ENCODE assay signal across 18 cellular contexts in genomic region chr18:36399055-36399454, GRCh38.
DNase-seq lines count a peak whose midpoint lies in the region; ATAC-seq and TF ChIP-seq lines count a peak whose summit lies in the region.
"Had no signal": no experiment of that assay in that cellular context is flagged by ENCODE, and none has a peak within 500 bp of the region (broad histone marks: within the 10 kb centered on the region; RNA-seq: fewer than 3 reads in every experiment).

No MANE protein-coding gene starts in this region.

- peaks cover 10% of the 10 kb centered on the region for H3K9me3 Mint-ChIP-seq in activated T-helper 2 cell treated with anti-CD3 and anti-CD28 coated beads, Interferon-gamma antibody, Interleukin-2, Interleukin-4, amounts not matched to agents 10 μg/mL and 5 μg/mL and 100 μg/mL, durations not matched to agents 14 hours and 24 hours and 36 hours

- H3K27me3 ChIP-seq in RWPE2 (ENCODE audit: insufficient read depth, poor library complexity, severe bottlenecking) (no peaks in the 10 kb centered on the region), mammary epithelial cell (ENCODE audit: insufficient read depth, low read length) (no peaks in the 10 kb centered on the region), esophagus muscularis mucosa (no peaks in the 10 kb centered on the region)
- H3K27me3 ChIP-seq: BE2C had no signal

- CTCF ChIA-PET in mammary epithelial cell (lab: Charles Lee; ENCODE audit: low non-redundant PET), result no interaction called here

- intact Hi-C loops in mammary epithelial cell (cut with micrococcal nuclease) (loop anchor here (5.0 kb wide), 1 partner anchor 102 kb away; the partner anchor contains the start of gene FHOD3), esophagus muscularis mucosa (cut with DNase I) (no loop called here)
- intact Hi-C loops in activated T-helper 2 cell treated with anti-CD3 and anti-CD28 coated beads, Interferon-gamma antibody, Interleukin-2, Interleukin-4, amounts not matched to agents 10 μg/mL and 5 μg/mL and 100 μg/mL, durations not matched to agents 14 hours and 24 hours and 36 hours (cut with micrococcal nuclease), result no loop called here

- H3K79me2 ChIP-seq in mammary epithelial cell (ENCODE audit: insufficient read depth, low read length), result peaks cover 35% of the 10 kb centered on the region

- H3K27ac Mint-ChIP-seq in activated T-helper 2 cell treated with anti-CD3 and anti-CD28 coated beads, Interferon-gamma antibody, Interleukin-2, Interleukin-4, amounts not matched to agents 10 μg/mL and 5 μg/mL and 100 μg/mL, durations not matched to agents 14 hours and 24 hours and 36 hours, result no peak overlapping the region
- H3K27ac Mint-ChIP-seq: CD8-positive, alpha-beta T cell had no signal

- no peak overlapping the region for H3K4me3 ChIP-seq in RWPE2 (ENCODE audit: severe bottlenecking)
- H3K4me3 ChIP-seq in mammary epithelial cell (replicated peaks in 1 of 3; ENCODE audit: insufficient read depth in 1 of 3, low read depth in 2 of 3, low read length in 3 of 3), result no peak overlapping the region
- no peak overlapping the region for H3K4me3 ChIP-seq in esophagus muscularis mucosa
- H3K4me3 ChIP-seq: A549, HAP-1 had no signal

- TF ChIP-seq POLR2A in esophagus muscularis mucosa (IDR thresholded peaks at IDR 0.05; ENCODE audit: low read depth), result no peak

- no peaks in the 10 kb centered on the region for H3K27me3 Mint-ChIP-seq in activated T-helper 2 cell treated with anti-CD3 and anti-CD28 coated beads, Interferon-gamma antibody, Interleukin-2, Interleukin-4, amounts not matched to agents 10 μg/mL and 5 μg/mL and 100 μg/mL, durations not matched to agents 14 hours and 24 hours and 36 hours (ENCODE audit: low read depth)

- ATAC-seq in RWPE2 (ENCODE audit: low read depth), result no peak
- ATAC-seq: A549; CD8-positive, alpha-beta T cell; HepG2 had no signal

- BruUV-seq in mammary epithelial cell (replicated peaks; lab: Mats Ljungman, UMichigan), result no TSS peak

- no peak for TF ChIP-seq EP300 in esophagus muscularis mucosa (IDR thresholded peaks at IDR 0.05)

- H3K4me1 Mint-ChIP-seq in activated T-helper 2 cell treated with anti-CD3 and anti-CD28 coated beads, Interferon-gamma antibody, Interleukin-2, Interleukin-4, amounts not matched to agents 10 μg/mL and 5 μg/mL and 100 μg/mL, durations not matched to agents 14 hours and 24 hours and 36 hours (ENCODE audit: low read depth), result no peaks in the 10 kb centered on the region
- H3K4me1 Mint-ChIP-seq: CD14-positive monocyte had no signal

- H3K4me2 ChIP-seq in mammary epithelial cell (ENCODE audit: insufficient read depth, low read depth, low read length), result peak overlapping the region; percentile 79
- H3K4me2 ChIP-seq: A549 had no signal

- 63% methylated on average over 4 of the region's 4 CpGs for WGBS in mammary epithelial cell (ENCODE audit: low coverage, missing lambda C conversion rate)
- 94% methylated on average over 3 of the region's 4 CpGs for WGBS in esophagus muscularis mucosa

- dilution Hi-C loops in mammary epithelial cell (cut with HindIII; ENCODE audit: low sequenced_read_pairs), result loop anchor here (5.0 kb wide), 1 partner anchor 53 kb away; no protein-coding TSS in a partner anchor

- peak overlapping the region; percentile 53 for H2AFZ ChIP-seq in mammary epithelial cell (ENCODE audit: low read depth, low read length)

- no peaks in the 10 kb centered on the region for H3K36me3 Mint-ChIP-seq in activated T-helper 2 cell treated with anti-CD3 and anti-CD28 coated beads, Interferon-gamma antibody, Interleukin-2, Interleukin-4, amounts not matched to agents 10 μg/mL and 5 μg/mL and 100 μg/mL, durations not matched to agents 14 hours and 24 hours and 36 hours (ENCODE audit: low read depth)
- H3K36me3 Mint-ChIP-seq: CD14-positive monocyte; CD8-positive, alpha-beta T cell had no signal

- no peak overlapping the region for H3K9ac ChIP-seq in mammary epithelial cell (ENCODE audit: insufficient read depth, low read length)

- peaks cover 27% of the 10 kb centered on the region for H3K4me1 ChIP-seq in RWPE2 (ENCODE audit: insufficient read depth, poor library complexity, severe bottlenecking)
- peaks cover 41% of the 10 kb centered on the region for H3K4me1 ChIP-seq in mammary epithelial cell (ENCODE audit: insufficient read depth, low read length)
- H3K4me1 ChIP-seq in esophagus muscularis mucosa, result peaks cover 0 to 11% (median 8%) of the 10 kb centered on the region in 4 donors
- H3K4me1 ChIP-seq: A549, BE2C, HAP-1 had no signal

- H3K36me3 ChIP-seq in RWPE2 (ENCODE audit: low read depth), result no peaks in the 10 kb centered on the region
- H3K36me3 ChIP-seq in mammary epithelial cell (ENCODE audit: insufficient read depth, low read length), result no peaks in the 10 kb centered on the region
- no peaks in the 10 kb centered on the region for H3K36me3 ChIP-seq in esophagus muscularis mucosa
- H3K36me3 ChIP-seq: BE2C, HAP-1 had no signal

- H3K9me3 ChIP-seq in RWPE2 (ENCODE audit: severe bottlenecking) (peaks cover 12% of the 10 kb centered on the region), mammary epithelial cell (replicated peaks; ENCODE audit: insufficient read depth, low read length) (no peaks in the 10 kb centered on the region), esophagus muscularis mucosa (peaks cover 0 to 15% (median 12%) of the 10 kb centered on the region in 4 donors)
- H3K9me3 ChIP-seq: BE2C, HAP-1 had no signal

- no peak overlapping the region for H3K4me3 Mint-ChIP-seq in activated T-helper 2 cell treated with anti-CD3 and anti-CD28 coated beads, Interferon-gamma antibody, Interleukin-2, Interleukin-4, amounts not matched to agents 10 μg/mL and 5 μg/mL and 100 μg/mL, durations not matched to agents 14 hours and 24 hours and 36 hours (ENCODE audit: low read depth)
- H3K4me3 Mint-ChIP-seq: CD14-positive monocyte; CD8-positive, alpha-beta T cell had no signal

- in situ Hi-C loops in mammary epithelial cell (cut with MboI; ENCODE audit: low sequenced_read_pairs in 2 of 2), result no loop called here

- TF ChIP-seq CTCF in RWPE2 (IDR thresholded peaks at IDR 0.05; ENCODE audit: poor library complexity, severe bottlenecking) (no peak), mammary epithelial cell (conservative IDR thresholded peaks at IDR 0.05 in 1 of 2, IDR thresholded peaks at IDR 0.05 in 1 of 2; ENCODE audit: extremely low read depth in 1 of 2, insufficient read depth in 1 of 2, low read depth in 1 of 2, low read length in 2 of 2) (no peak), esophagus muscularis mucosa (IDR thresholded peaks at IDR 0.05) (no peak)

- DNase-seq in RPMI7951 (ENCODE audit: low read depth), result peak; percentile 17
- DNase-seq in RWPE2 (ENCODE audit: low spot score), result no peak
- DNase-seq in mammary epithelial cell, result no peak
- DNase-seq in esophagus muscularis mucosa (ENCODE audit: extremely low spot score), result peak; percentile 85
- no peak for DNase-seq in activated T-helper 2 cell treated with anti-CD3 and anti-CD28 coated beads, Interferon-gamma antibody, Interleukin-2, Interleukin-4, amounts not matched to agents 10 μg/mL and 5 μg/mL and 100 μg/mL, durations not matched to agents 14 hours and 24 hours and 36 hours (ENCODE audit: low spot score)
- no peak for DNase-seq in NCI-H187 treated with DMSO at 0.1 percent for 48 hours (lab: John Stamatoyannopoulos, UW)
- DNase-seq in NCI-H226, result no peak
- no peak for DNase-seq in NCI-H2196 treated with DMSO at 0.1 percent for 48 hours (lab: John Stamatoyannopoulos, UW; ENCODE audit: unreplicated experiment)
- DNase-seq: BE2C; CD8-positive, alpha-beta T cell; COR-L47; DMS153; DMS79 treated with DMSO at 0.1 percent for 48 hours; EL had no signal

- H3K27ac ChIP-seq in RWPE2 (ENCODE audit: poor library complexity, severe bottlenecking) (peak overlapping the region; percentile 29), mammary epithelial cell (ENCODE audit: insufficient read depth, low read depth, low read length) (peak overlapping the region; percentile 71), esophagus muscularis mucosa (replicated peaks in 1 of 4) (no peak overlapping the region)
- H3K27ac ChIP-seq: A549 had no signal

- no peaks in the 10 kb centered on the region for H4K20me1 ChIP-seq in mammary epithelial cell (ENCODE audit: insufficient read depth, low read length)

Comparison
In these comparisons a context has a peak if more than half of its experiments do, and no peak if none do; other contexts are left out.
1. DNase-seq: peak in RPMI7951 (single experiment) and esophagus muscularis mucosa (single experiment); none in RWPE2 (single experiment), mammary epithelial cell (single experiment), activated T-helper 2 cell treated with anti-CD3 and anti-CD28 coated beads, Interferon-gamma antibody, Interleukin-2, Interleukin-4, amounts not matched to agents 10 μg/mL and 5 μg/mL and 100 μg/mL, durations not matched to agents 14 hours and 24 hours and 36 hours (single experiment), NCI-H187 treated with DMSO at 0.1 percent for 48 hours (single experiment), NCI-H226 (single experiment) and NCI-H2196 treated with DMSO at 0.1 percent for 48 hours (single experiment).
2. H3K27ac ChIP-seq: peak in RWPE2 (single experiment) and mammary epithelial cell (single experiment); none in esophagus muscularis mucosa (0 of 4).